Comparison of ENCODE assay signal across 8 cellular contexts in the genomic region with DNA sequence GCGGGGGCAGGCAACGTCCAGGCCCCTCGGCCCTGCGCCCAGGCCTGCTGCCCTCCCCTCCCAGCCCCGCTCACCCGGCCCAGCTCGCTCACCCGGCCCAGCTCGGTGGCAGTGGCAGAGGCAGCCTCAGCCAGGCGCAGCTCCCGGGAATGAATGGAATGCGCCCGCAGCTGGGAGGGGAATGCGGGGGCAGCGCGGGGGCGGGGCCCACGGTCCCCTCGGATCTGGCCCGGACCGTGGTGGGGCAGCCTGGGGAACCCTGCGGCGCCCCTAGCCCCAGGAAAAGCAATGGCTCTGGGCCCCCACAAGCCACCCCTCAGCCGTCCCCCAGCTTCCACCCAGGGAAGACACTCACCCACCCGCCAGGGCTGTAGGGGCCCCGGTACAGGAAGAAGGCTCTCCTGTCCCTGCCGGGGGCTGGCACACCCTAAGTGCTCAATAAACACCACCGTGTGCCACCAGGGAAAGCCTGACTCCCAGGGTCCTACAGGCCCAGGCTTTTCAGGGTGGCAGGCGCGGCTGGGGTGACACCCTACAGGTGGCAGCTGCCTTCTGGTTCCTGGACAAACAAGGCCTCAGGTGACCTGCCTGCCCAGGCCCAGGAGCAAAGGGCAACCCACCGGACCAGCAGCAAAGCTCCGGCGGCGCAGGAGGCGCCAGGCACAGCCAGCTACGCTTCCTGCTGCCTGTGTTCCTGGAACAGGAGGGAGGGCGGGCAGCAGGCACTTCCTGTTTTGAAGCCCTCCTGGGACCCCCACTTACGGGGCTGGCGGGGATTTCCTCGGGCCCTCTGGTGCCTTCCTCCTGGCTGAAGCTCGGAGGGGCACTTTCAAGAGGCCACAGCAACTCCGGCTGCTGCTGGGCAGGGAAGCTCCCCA. TPM values are rescaled to one million over a fixed set of nuclear protein-coding genes. Genes with fewer than 3 reads are reported as not detected.
A peak's percentile ranks its signal among the peaks of the same experiment; 100 is the strongest.
DNase-seq lines count a peak whose midpoint lies in the region; ATAC-seq and TF ChIP-seq lines count a peak whose summit lies in the region.

No MANE protein-coding gene starts in this region.

- H3K4me3 Mint-ChIP-seq in osteocyte (ENCODE audit: unreplicated experiment) = no peak overlapping the region

- no peak for TF ChIP-seq CTCF in fibroblast of villous mesenchyme (IDR thresholded peaks at IDR 0.05; ENCODE audit: insufficient read depth, low read depth, low read length)
- TF ChIP-seq CTCF in osteocyte (IDR thresholded peaks at IDR 0.05) = peak; percentile 10

- H3K36me3 Mint-ChIP-seq in osteocyte (ENCODE audit: unreplicated experiment) = peaks cover 7% of the 10 kb centered on the region

- DNase-seq in GM04504 (ENCODE audit: low read depth) (peak; percentile 46), T1000 (lab: John Stamatoyannopoulos, UW) (peak; percentile 51), fibroblast of villous mesenchyme (ENCODE audit: low read depth) (peak; percentile 69), osteocyte (ENCODE audit: extremely low spot score, unreplicated experiment) (peak; percentile 91), T-helper 2 cell (no peak), NCI-H2029 treated with DMSO at 0.1 percent for 48 hours (lab: John Stamatoyannopoulos, UW) (no peak)

- no peaks in the 10 kb centered on the region for H3K27me3 Mint-ChIP-seq in osteocyte (ENCODE audit: unreplicated experiment)

- H3K4me1 Mint-ChIP-seq in osteocyte (ENCODE audit: unreplicated experiment) = peaks cover 60% of the 10 kb centered on the region

- peak overlapping the region; percentile 27 for H3K4me3 ChIP-seq in fibroblast of villous mesenchyme (ENCODE audit: low read depth, low read length)

- ATAC-seq in GM21717 (IDR thresholded peaks at IDR 0.05; ENCODE audit: unreplicated experiment) (no peak), HG02870 (IDR thresholded peaks at IDR 0.05; ENCODE audit: unreplicated experiment) (no peak)

- H3K9me3 Mint-ChIP-seq in osteocyte (ENCODE audit: unreplicated experiment) = no peaks in the 10 kb centered on the region

- H3K27ac Mint-ChIP-seq in osteocyte (ENCODE audit: unreplicated experiment) = peak overlapping the region; percentile 74

RNA-seq across cellular contexts. Expression of gene PLXNB2, which starts 13.8 kb away (rescaled TPM):
- total RNA-seq in fibroblast of villous mesenchyme (148 and 168 TPM in 2 replicates), osteocyte (347 and 362 TPM in 2 replicates)

RNA-seq across cellular contexts. Expression of gene MAPK11, which starts 23.5 kb away (rescaled TPM):
- total RNA-seq in fibroblast of villous mesenchyme (6.5 and 6.8 TPM in 2 replicates), osteocyte (6.4 and 6.9 TPM in 2 replicates)

RNA-seq across cellular contexts. Expression of gene MAPK12, which starts 32.2 kb away (rescaled TPM):
- total RNA-seq in fibroblast of villous mesenchyme = 39.3 and 42.7 TPM in 2 replicates
- 24.8 and 27.3 TPM in 2 replicates for total RNA-seq in osteocyte

RNA-seq across cellular contexts. Expression of gene DENND6B, which starts 33.1 kb away (rescaled TPM):
- total RNA-seq in fibroblast of villous mesenchyme (2.3 and 2.6 TPM in 2 replicates), osteocyte (10.4 and 10.8 TPM in 2 replicates)

RNA-seq across cellular contexts. Expression of gene HDAC10, which starts 42.6 kb away (rescaled TPM):
- total RNA-seq in fibroblast of villous mesenchyme (18.7 and 19.4 TPM in 2 replicates), osteocyte (37.7 and 38.3 TPM in 2 replicates)

Comparison
In these comparisons a context has a peak if more than half of its experiments do, and no peak if none do; other contexts are left out.
1. DNase-seq: peak in GM04504 (single experiment), T1000 (single experiment), fibroblast of villous mesenchyme (single experiment) and osteocyte (single experiment); none in T-helper 2 cell (0 of 5) and NCI-H2029 treated with DMSO at 0.1 percent for 48 hours (single experiment).